Comparison of ENCODE assay signal across 13 cellular contexts in the genomic region with DNA sequence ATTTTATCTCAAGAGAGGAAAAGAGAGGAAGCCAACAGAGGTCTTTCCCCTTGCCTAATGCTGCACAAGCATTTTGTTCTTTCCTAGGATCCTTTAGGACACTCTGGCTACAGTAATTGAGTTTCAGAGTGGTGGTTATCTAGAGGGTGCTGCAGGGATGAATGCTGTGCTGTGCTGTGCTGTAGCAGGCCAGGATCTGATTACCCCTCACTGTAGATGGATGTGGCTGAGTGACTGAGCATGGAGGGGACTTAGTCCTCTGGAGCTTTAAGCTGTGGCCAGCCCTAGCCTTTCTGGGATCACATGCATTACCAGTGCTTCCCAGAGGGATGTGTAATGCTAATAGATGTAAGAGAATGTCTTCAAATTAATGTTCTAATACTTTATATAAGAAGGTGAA.
"Had no signal": no experiment of that assay in that cellular context is flagged by ENCODE, and none has a peak within 500 bp of the region (broad histone marks: within the 10 kb centered on the region; RNA-seq: fewer than 3 reads in every experiment).

No MANE protein-coding gene starts in this region.

- H3K4me3 ChIP-seq: psoas muscle, skin epidermis had no signal

- ATAC-seq: activated CD8-positive, alpha-beta memory T cell treated with anti-CD3 and anti-CD28 coated beads, Interleukin-2, amount 10 ng/mL, durations not matched to agents 7 days and 5 days; psoas muscle; T-helper 17 cell had no signal

- H3K36me3 Mint-ChIP-seq: activated CD4-positive, alpha-beta memory T cell treated with anti-CD3 and anti-CD28 coated beads for 36 hours; activated CD8-positive, alpha-beta memory T cell treated with anti-CD3 and anti-CD28 coated beads, Interleukin-2, amount 10 ng/mL, durations not matched to agents 7 days and 5 days; immature natural killer cell; type B pancreatic cell had no signal

- H3K27ac Mint-ChIP-seq: activated CD4-positive, alpha-beta memory T cell treated with anti-CD3 and anti-CD28 coated beads for 36 hours; activated CD8-positive, alpha-beta memory T cell treated with anti-CD3 and anti-CD28 coated beads, Interleukin-2, amount 10 ng/mL, durations not matched to agents 7 days and 5 days; immature natural killer cell; stimulated activated naive CD8-positive, alpha-beta T cell treated with anti-CD3 and anti-CD28 coated beads, Interleukin-15, Interleukin-2, amounts not matched to agents 100 ng/mL and 50 ng/mL, for 24 hours; T-helper 17 cell; type B pancreatic cell had no signal

- DNase-seq: activated CD4-positive, alpha-beta memory T cell treated with anti-CD3 and anti-CD28 coated beads for 36 hours; activated CD8-positive, alpha-beta memory T cell treated with anti-CD3 and anti-CD28 coated beads, Interleukin-2, amount 10 ng/mL, durations not matched to agents 7 days and 5 days; activated naive CD4-positive, alpha-beta T cell treated with anti-CD3 and anti-CD28 coated beads, Interleukin-2, amount 50 U/mL, for 16 hours; amniotic stem cell; dermis blood vessel endothelial cell; effector memory CD4-positive, alpha-beta T cell; immature natural killer cell; psoas muscle; right cardiac atrium; T-helper 17 cell had no signal

- H3K9me3 Mint-ChIP-seq: activated CD4-positive, alpha-beta memory T cell treated with anti-CD3 and anti-CD28 coated beads for 36 hours; immature natural killer cell; stimulated activated naive CD8-positive, alpha-beta T cell treated with anti-CD3 and anti-CD28 coated beads, Interleukin-15, Interleukin-2, amounts not matched to agents 100 ng/mL and 50 ng/mL, for 24 hours; type B pancreatic cell had no signal

- H3K27ac ChIP-seq: psoas muscle, skin epidermis had no signal

- H3K27me3 Mint-ChIP-seq: activated CD4-positive, alpha-beta memory T cell treated with anti-CD3 and anti-CD28 coated beads for 36 hours; activated CD8-positive, alpha-beta memory T cell treated with anti-CD3 and anti-CD28 coated beads, Interleukin-2, amount 10 ng/mL, durations not matched to agents 7 days and 5 days; stimulated activated naive CD8-positive, alpha-beta T cell treated with anti-CD3 and anti-CD28 coated beads, Interleukin-15, Interleukin-2, amounts not matched to agents 100 ng/mL and 50 ng/mL, for 24 hours; T-helper 17 cell; type B pancreatic cell had no signal

- H3K4me1 ChIP-seq: psoas muscle had no signal

- H3K4me3 Mint-ChIP-seq: activated CD4-positive, alpha-beta memory T cell treated with anti-CD3 and anti-CD28 coated beads for 36 hours; activated CD8-positive, alpha-beta memory T cell treated with anti-CD3 and anti-CD28 coated beads, Interleukin-2, amount 10 ng/mL, durations not matched to agents 7 days and 5 days; immature natural killer cell; stimulated activated naive CD8-positive, alpha-beta T cell treated with anti-CD3 and anti-CD28 coated beads, Interleukin-15, Interleukin-2, amounts not matched to agents 100 ng/mL and 50 ng/mL, for 24 hours; T-helper 17 cell; type B pancreatic cell had no signal
